In the genomic region with DNA sequence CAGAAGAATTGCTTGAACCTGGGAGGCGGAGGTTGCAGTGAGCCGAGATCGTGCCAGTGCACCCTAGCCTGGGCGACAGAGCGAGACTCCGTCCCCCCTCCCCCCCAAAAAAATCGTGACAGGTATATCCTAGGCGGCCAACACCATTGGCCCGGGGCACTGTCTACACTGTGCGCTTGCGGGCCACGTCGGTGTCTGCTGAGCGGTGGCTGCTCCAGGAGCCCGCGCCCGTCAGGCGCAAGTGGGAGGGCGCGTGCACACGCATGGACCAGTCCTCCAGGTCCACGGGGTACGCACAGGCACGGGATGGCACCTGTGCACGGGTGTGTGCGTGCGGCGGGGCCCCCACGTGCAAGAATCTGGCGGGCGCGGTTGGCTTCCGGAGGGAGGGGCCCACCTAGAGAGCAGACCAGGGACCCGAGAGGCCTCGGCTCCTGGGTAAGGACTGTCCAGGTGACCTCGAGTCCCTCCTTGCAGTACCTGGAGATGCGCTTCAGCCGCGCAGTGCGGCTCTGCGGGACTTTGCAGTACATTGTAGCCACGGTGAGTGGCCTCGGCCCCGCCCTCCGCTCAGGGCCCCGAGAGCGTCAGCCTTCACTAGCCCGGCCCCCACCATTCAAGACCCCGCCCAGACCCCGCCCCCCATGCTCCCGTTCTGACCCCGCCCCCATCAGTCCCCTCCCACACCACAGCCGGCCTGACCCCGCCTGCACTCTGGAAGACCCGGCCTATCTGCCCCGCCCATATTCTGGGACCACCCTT, we compare ENCODE assay signal across 9 cellular contexts. TPM values are rescaled to one million over a fixed set of nuclear protein-coding genes. Genes with fewer than 3 reads are reported as not detected.
DNase-seq lines count a peak whose midpoint lies in the region; ATAC-seq and TF ChIP-seq lines count a peak whose summit lies in the region.
"Had no signal": no experiment of that assay in that cellular context is flagged by ENCODE, and none has a peak within 500 bp of the region (broad histone marks: within the 10 kb centered on the region; RNA-seq: fewer than 3 reads in every experiment).

No MANE protein-coding gene starts in this region.

- H3K27me3 ChIP-seq in foreskin keratinocyte = peaks cover 59% of the 10 kb centered on the region

- peak overlapping the region; percentile 55 for H3K4me3 ChIP-seq in GM12865 (ENCODE audit: low read depth, low read length)

- peak; percentile 66 for ATAC-seq in foreskin keratinocyte
- ATAC-seq in HG03135 (IDR thresholded peaks at IDR 0.05; ENCODE audit: unreplicated experiment) = no peak

- no peak for TF ChIP-seq CTCF in GM12865 (IDR thresholded peaks at IDR 0.05; ENCODE audit: insufficient read depth, low read depth, low read length, missing control alignments)
- no peak for TF ChIP-seq CTCF in foreskin keratinocyte (conservative IDR thresholded peaks at IDR 0.05)

- DNase-seq in GM12865 (ENCODE audit: low read depth) (peak; percentile 73), NCI-H2196 treated with DMSO at 0.1 percent for 48 hours (lab: John Stamatoyannopoulos, UW; ENCODE audit: unreplicated experiment) (peak; percentile 53), foreskin keratinocyte (no peak), NCI-H1092 (lab: John Stamatoyannopoulos, UW) (no peak), NCI-H1092 treated with DMSO at 0.1 percent for 48 hours (lab: John Stamatoyannopoulos, UW) (no peak)
- DNase-seq in activated CD8-positive, alpha-beta memory T cell treated with anti-CD3 and anti-CD28 coated beads for 4 hours (ENCODE audit: low read depth in 2 of 2) = peak; percentile 19 to 28
- DNase-seq in stimulated activated CD4-positive, alpha-beta T cell treated with anti-CD3 and anti-CD28 coated beads, Interleukin-4, amount 100 ng/mL, for 1 hour = peak; percentile 76

- no peaks in the 10 kb centered on the region for H3K4me1 ChIP-seq in foreskin keratinocyte

- no peak overlapping the region for H3K27ac ChIP-seq in foreskin keratinocyte

RNA-seq across cellular contexts. Expression of gene SLC5A5, which starts 2.1 kb away (rescaled TPM):
- 0.07 TPM in 1 of 2 replicates, not detected in the other for total RNA-seq in foreskin keratinocyte
- not detected in 2 replicates for polyA plus RNA-seq in foreskin keratinocyte
- total RNA-seq: M059J had no signal

RNA-seq across cellular contexts. Expression of gene RPL18A, which starts 14.1 kb away (rescaled TPM):
- 2,267 and 2,390 TPM in 2 replicates for total RNA-seq in foreskin keratinocyte
- 3,546 and 3,968 TPM in 2 replicates for polyA plus RNA-seq in foreskin keratinocyte

RNA-seq across cellular contexts. Expression of gene JAK3, which starts 26.1 kb away (rescaled TPM):
- 0.53 and 0.68 TPM in 2 replicates for total RNA-seq in foreskin keratinocyte
- polyA plus RNA-seq in foreskin keratinocyte = 0.38 and 0.55 TPM in 2 replicates

RNA-seq across cellular contexts. Expression of gene INSL3, which starts 52.5 kb away (rescaled TPM):
- total RNA-seq in foreskin keratinocyte = 0.14 and 0.51 TPM in 2 replicates
- polyA plus RNA-seq in foreskin keratinocyte = 0.32 and 0.44 TPM in 2 replicates
- total RNA-seq: M059J had no signal

RNA-seq across cellular contexts. Expression of gene CCDC124, which starts 59.0 kb away (rescaled TPM):
- 45.7 and 77.6 TPM in 2 replicates for total RNA-seq in foreskin keratinocyte
- 199 and 218 TPM in 2 replicates for polyA plus RNA-seq in foreskin keratinocyte

Comparison
In these comparisons a context has a peak if more than half of its experiments do, and no peak if none do; other contexts are left out.
1. DNase-seq: peak in GM12865 (single experiment), NCI-H2196 treated with DMSO at 0.1 percent for 48 hours (single experiment), activated CD8-positive, alpha-beta memory T cell treated with anti-CD3 and anti-CD28 coated beads for 4 hours (2 of 2) and stimulated activated CD4-positive, alpha-beta T cell treated with anti-CD3 and anti-CD28 coated beads, Interleukin-4, amount 100 ng/mL, for 1 hour (single experiment); none in foreskin keratinocyte (0 of 2), NCI-H1092 (single experiment) and NCI-H1092 treated with DMSO at 0.1 percent for 48 hours (single experiment).